In genomic region chr3:194132465-194133358, GRCh38 we compare ENCODE assay signal across 10 cellular contexts. TPM values are rescaled to one million over a fixed set of nuclear protein-coding genes. Genes with fewer than 3 reads are reported as not detected.
A peak's percentile ranks its signal among the peaks of the same experiment; 100 is the strongest.
DNase-seq lines count a peak whose midpoint lies in the region; ATAC-seq and TF ChIP-seq lines count a peak whose summit lies in the region.
"Had no signal": no experiment of that assay in that cellular context is flagged by ENCODE, and none has a peak within 500 bp of the region (broad histone marks: within the 10 kb centered on the region; RNA-seq: fewer than 3 reads in every experiment).

No MANE protein-coding gene starts in this region.

- POLR2A ChIA-PET in CD4-positive, alpha-beta T cell (lab: Charles Lee): interaction anchor here (0.6 to 0.8 kb wide), 2 partner anchors 28 to 29 kb away, joined by 3 read pairs; no protein-coding TSS in a partner anchor
- POLR2A ChIA-PET in MCF 10A (lab: Yijun Ruan, JAX): interaction anchor here (0.7 to 10.1 kb wide), 11 partner anchors 10 to 302 kb away, joined by 3 to 193 read pairs (median 7); no protein-coding TSS in a partner anchor

- intact Hi-C loops in CD4-positive, alpha-beta T cell (cut with DNase I, micrococcal nuclease): loop anchor here in 1 of 2 experiments (10.0 kb wide), 1 partner anchor 158 kb away; no protein-coding TSS in a partner anchor
- intact Hi-C loops in MCF 10A (cut with micrococcal nuclease): loop anchor here (10.0 kb wide), 1 partner anchor 272 kb away; no protein-coding TSS in a partner anchor
- intact Hi-C loops in Right ventricle myocardium inferior (cut with DNase I): loop anchor here (5.0 kb wide), 1 partner anchor 35 kb away; no protein-coding TSS in a partner anchor

- BruUV-seq in MCF 10A (replicated peaks; lab: Mats Ljungman, UMichigan): no TSS peak

- H3K9me3 Mint-ChIP-seq in CD4-positive, alpha-beta T cell: no peaks in the 10 kb centered on the region
- H3K9me3 Mint-ChIP-seq in MCF 10A (ENCODE audit: unreplicated experiment): no peaks in the 10 kb centered on the region
- no peaks in the 10 kb centered on the region for H3K9me3 Mint-ChIP-seq in mesothelial cell of epicardium
- H3K9me3 Mint-ChIP-seq: activated naive CD8-positive, alpha-beta T cell treated with anti-CD3 and anti-CD28 coated beads, Interleukin-2, amount 50 U/mL, for 24 hours had no signal

- H3K27me3 Mint-ChIP-seq in CD4-positive, alpha-beta T cell: peaks cover 59% of the 10 kb centered on the region
- H3K27me3 Mint-ChIP-seq in MCF 10A (ENCODE audit: insufficient read depth, unreplicated experiment) (no peaks in the 10 kb centered on the region), mesothelial cell of epicardium (ENCODE audit: low read depth) (no peaks in the 10 kb centered on the region)

- 64% methylated on average over 6 of the region's 6 CpGs for WGBS in HUES64

- H3K9me3 ChIP-seq in CD4-positive, alpha-beta T cell (ENCODE audit: control insufficient read depth, low read length): no peaks in the 10 kb centered on the region
- no peaks in the 10 kb centered on the region for H3K9me3 ChIP-seq in HUES64 (ENCODE audit: insufficient read depth, low read depth, low read length)
- H3K9me3 ChIP-seq: testis had no signal

- peaks cover 54% of the 10 kb centered on the region for H3K4me1 ChIP-seq in HUES64 (ENCODE audit: insufficient read depth, low read length)

- ATAC-seq in CD4-positive, alpha-beta T cell (ENCODE audit: poor library complexity): no peak
- ATAC-seq in GM19463 (IDR thresholded peaks at IDR 0.05; ENCODE audit: unreplicated experiment) (no peak), HG03469 (IDR thresholded peaks at IDR 0.05; ENCODE audit: unreplicated experiment) (no peak), Right ventricle myocardium inferior (no peak)

- peak overlapping the region; percentile 66 for H3K27ac Mint-ChIP-seq in CD4-positive, alpha-beta T cell
- peak overlapping the region; percentile 87 for H3K27ac Mint-ChIP-seq in MCF 10A (ENCODE audit: low read depth, unreplicated experiment)
- peak overlapping the region; percentile 98 for H3K27ac Mint-ChIP-seq in mesothelial cell of epicardium

- H3K4me3 Mint-ChIP-seq in CD4-positive, alpha-beta T cell: peak overlapping the region; percentile 90
- H3K4me3 Mint-ChIP-seq in MCF 10A (ENCODE audit: unreplicated experiment) (peak overlapping the region; percentile 70), mesothelial cell of epicardium (no peak overlapping the region)

- DNase-seq in CD4-positive, alpha-beta T cell: no peak
- DNase-seq in MCF 10A (ENCODE audit: unreplicated experiment): peak; percentile 51
- no peak for DNase-seq in mesothelial cell of epicardium (ENCODE audit: low spot score in 2 of 2, unreplicated experiment in 2 of 2)
- no peak for DNase-seq in NOMO-1 treated with dmso at 0.1 percent for 144 hours (lab: John Stamatoyannopoulos, UW; ENCODE audit: unreplicated experiment)
- DNase-seq in Right ventricle myocardium inferior (ENCODE audit: missing footprints): no peak

- no peak for TF ChIP-seq CTCF in CD4-positive, alpha-beta T cell (IDR thresholded peaks at IDR 0.05)
- TF ChIP-seq CTCF in MCF 10A (IDR thresholded peaks at IDR 0.05; ENCODE audit: unreplicated experiment): no peak
- no peak for TF ChIP-seq CTCF in mesothelial cell of epicardium (IDR thresholded peaks at IDR 0.05; ENCODE audit: unreplicated experiment)

- CTCF ChIA-PET in CD4-positive, alpha-beta T cell (lab: Charles Lee): interaction anchor here (1.7 kb wide), 1 partner anchor 183 kb away, joined by 4 read pairs; no protein-coding TSS in a partner anchor
- CTCF ChIA-PET in MCF 10A (lab: Yijun Ruan, JAX): interaction anchor here (0.6 to 1.0 kb wide), 2 partner anchors 183 to 206 kb away, joined by 3 to 5 read pairs; no protein-coding TSS in a partner anchor

- H3K4me3 ChIP-seq in HUES64 (ENCODE audit: low read length): no peak overlapping the region

- no peak overlapping the region for H3K27ac ChIP-seq in CD4-positive, alpha-beta T cell (ENCODE audit: low read depth, low read length)
- peak overlapping the region; percentile 71; the same call in 1 of the 2 replicates for H3K27ac ChIP-seq in HUES64 (ENCODE audit: low read depth, low read length)

- no peaks in the 10 kb centered on the region for H3K36me3 ChIP-seq in HUES64 (ENCODE audit: insufficient read depth, low read length)

- H3K36me3 Mint-ChIP-seq in CD4-positive, alpha-beta T cell (ENCODE audit: low read depth): peaks cover 10% of the 10 kb centered on the region
- peaks cover 20% of the 10 kb centered on the region for H3K36me3 Mint-ChIP-seq in MCF 10A (ENCODE audit: insufficient read depth, unreplicated experiment)
- peaks cover 7% of the 10 kb centered on the region for H3K36me3 Mint-ChIP-seq in mesothelial cell of epicardium

- no peak overlapping the region for H3K9ac ChIP-seq in HUES64 (ENCODE audit: low read depth, low read length)

- peaks cover 49% of the 10 kb centered on the region for H3K27me3 ChIP-seq in CD4-positive, alpha-beta T cell (ENCODE audit: control insufficient read depth, insufficient read depth, low read length)
- peaks cover 44% of the 10 kb centered on the region for H3K27me3 ChIP-seq in HUES64 (ENCODE audit: insufficient read depth, low read length)
- H3K27me3 ChIP-seq: testis had no signal

- H3K4me1 Mint-ChIP-seq in CD4-positive, alpha-beta T cell (ENCODE audit: low read depth): peaks cover 53% of the 10 kb centered on the region
- peaks cover 12% of the 10 kb centered on the region for H3K4me1 Mint-ChIP-seq in MCF 10A (ENCODE audit: insufficient read depth, unreplicated experiment)
- H3K4me1 Mint-ChIP-seq in mesothelial cell of epicardium: peaks cover 53% of the 10 kb centered on the region

RNA-seq across cellular contexts. Expression of gene HES1, which starts 3.2 kb away (rescaled TPM):
- total RNA-seq in CD4-positive, alpha-beta T cell: 1 to 10 TPM in 1 of 2 experiments, under 1 TPM in 1; 0.89 to 1.5 TPM
- 22.4 TPM for polyA plus RNA-seq in HUES64 (2013, experiment 1 of 2)
- 26.6 TPM for polyA plus RNA-seq in HUES64 (2013, experiment 2 of 2)
- total RNA-seq in MCF 10A (2022): 34.6 and 37.8 TPM in 2 replicates
- 99.9 to 108 TPM (median 104 TPM) in 3 replicates for total RNA-seq in mesothelial cell of epicardium
- total RNA-seq in Right ventricle myocardium inferior: 11.4 TPM
